Comparison of ENCODE assay signal across 8 cellular contexts in the genomic region with DNA sequence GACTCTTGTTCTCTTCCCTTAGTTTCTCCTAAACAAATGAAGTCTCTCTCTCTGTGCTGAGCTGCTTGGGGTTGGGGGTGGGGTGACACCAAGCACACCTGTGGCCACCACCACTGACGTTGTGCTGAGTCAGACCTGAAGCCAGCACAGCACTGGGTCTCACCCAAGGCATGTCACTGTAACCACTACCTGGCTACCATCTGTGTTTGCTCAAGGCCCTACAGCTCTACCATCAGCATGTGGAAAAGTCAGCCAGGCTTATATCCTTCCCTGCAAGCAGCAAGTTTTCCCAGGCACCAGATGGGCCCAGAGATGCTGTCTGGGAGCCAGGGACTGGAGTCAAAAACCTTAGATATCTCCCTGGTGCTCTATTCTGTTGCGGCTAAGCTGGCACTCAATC. TPM values are rescaled to one million over a fixed set of nuclear protein-coding genes. Genes with fewer than 3 reads are reported as not detected.
DNase-seq lines count a peak whose midpoint lies in the region; ATAC-seq, FAIRE-seq and TF ChIP-seq lines count a peak whose summit lies in the region.

No MANE protein-coding gene starts in this region.

- FAIRE-seq in kidney (lab: Jason Lieb, UNC): no peak

- H3K36me3 Mint-ChIP-seq in activated T-helper 1 cell treated with anti-CD3 and anti-CD28 coated beads, Interleukin-12 subunit alpha, Interleukin-12 subunit beta, Interleukin-2, Interleukin-4 antibody, amounts not matched to agents 30 ng/mL and 10 ng/mL and 1 ng/mL, durations not matched to agents 14 hours and 24 hours and 36 hours (ENCODE audit: low read depth): no peaks in the 10 kb centered on the region

- peak; percentile 43 for DNase-seq in GM12864 (ENCODE audit: low read depth)
- DNase-seq in activated T-helper 1 cell treated with anti-CD3 and anti-CD28 coated beads, Interleukin-12 subunit alpha, Interleukin-12 subunit beta, Interleukin-2, Interleukin-4 antibody, amounts not matched to agents 30 ng/mL and 10 ng/mL and 1 ng/mL, durations not matched to agents 14 hours and 24 hours and 36 hours (ENCODE audit: low spot score): peak; percentile 31
- no peak for DNase-seq in HCEC 1CT
- no peak for DNase-seq in ureter (ENCODE audit: low spot score)
- DNase-seq in kidney: no peak
- DNase-seq in erythroblast (lab: John Stamatoyannopoulos, UW): no peak

- H3K27ac Mint-ChIP-seq in activated T-helper 1 cell treated with anti-CD3 and anti-CD28 coated beads, Interleukin-12 subunit alpha, Interleukin-12 subunit beta, Interleukin-2, Interleukin-4 antibody, amounts not matched to agents 30 ng/mL and 10 ng/mL and 1 ng/mL, durations not matched to agents 14 hours and 24 hours and 36 hours: no peak overlapping the region

- H3K4me3 ChIP-seq in GM12864 (ENCODE audit: low read depth, low read length) (no peak overlapping the region), kidney (ENCODE audit: low read length in 2 of 2) (no peak overlapping the region)

- H3K4me1 Mint-ChIP-seq in activated T-helper 1 cell treated with anti-CD3 and anti-CD28 coated beads, Interleukin-12 subunit alpha, Interleukin-12 subunit beta, Interleukin-2, Interleukin-4 antibody, amounts not matched to agents 30 ng/mL and 10 ng/mL and 1 ng/mL, durations not matched to agents 14 hours and 24 hours and 36 hours (ENCODE audit: low read depth): peaks cover 9% of the 10 kb centered on the region

- H3K9me3 ChIP-seq in kidney (ENCODE audit: control insufficient read depth in 1 of 2, low read length in 2 of 2): no peaks in the 10 kb centered on the region

- intact Hi-C loops in activated T-helper 1 cell treated with anti-CD3 and anti-CD28 coated beads, Interleukin-12 subunit alpha, Interleukin-12 subunit beta, Interleukin-2, Interleukin-4 antibody, amounts not matched to agents 30 ng/mL and 10 ng/mL and 1 ng/mL, durations not matched to agents 14 hours and 24 hours and 36 hours (cut with micrococcal nuclease): no loop called here
- intact Hi-C loops in kidney (cut with DNase I): no loop called here

- no peak for TF ChIP-seq POLR2A in erythroblast (IDR thresholded peaks at IDR 0.05; ENCODE audit: low read length)

- H3K27me3 Mint-ChIP-seq in activated T-helper 1 cell treated with anti-CD3 and anti-CD28 coated beads, Interleukin-12 subunit alpha, Interleukin-12 subunit beta, Interleukin-2, Interleukin-4 antibody, amounts not matched to agents 30 ng/mL and 10 ng/mL and 1 ng/mL, durations not matched to agents 14 hours and 24 hours and 36 hours (ENCODE audit: insufficient read depth): no peaks in the 10 kb centered on the region

- no peak overlapping the region for H3K9ac ChIP-seq in kidney (ENCODE audit: low read length in 2 of 2)

- H3K9me3 Mint-ChIP-seq in activated T-helper 1 cell treated with anti-CD3 and anti-CD28 coated beads, Interleukin-12 subunit alpha, Interleukin-12 subunit beta, Interleukin-2, Interleukin-4 antibody, amounts not matched to agents 30 ng/mL and 10 ng/mL and 1 ng/mL, durations not matched to agents 14 hours and 24 hours and 36 hours: no peaks in the 10 kb centered on the region

- no peak overlapping the region for H3K27ac ChIP-seq in kidney (ENCODE audit: low read depth in 2 of 2, low read length in 2 of 2)

- H3K4me1 ChIP-seq in kidney (ENCODE audit: control insufficient read depth in 1 of 2, insufficient read depth in 1 of 2, low read depth in 1 of 2, low read length in 2 of 2): peaks cover 0 to 2% of the 10 kb centered on the region in 2 donors

- TF ChIP-seq CTCF in GM12864 (IDR thresholded peaks at IDR 0.05; ENCODE audit: low read depth, low read length, missing control alignments): no peak
- TF ChIP-seq CTCF in kidney (IDR thresholded peaks at IDR 0.05; ENCODE audit: borderline replicate concordance, extremely low read depth, insufficient read depth): no peak

- ATAC-seq in GM19395 (IDR thresholded peaks at IDR 0.05; ENCODE audit: unreplicated experiment) (peak; percentile 74), HG03103 (IDR thresholded peaks at IDR 0.05; ENCODE audit: low read depth, unreplicated experiment) (peak; percentile 64)

- no peak overlapping the region for H3K4me3 Mint-ChIP-seq in activated T-helper 1 cell treated with anti-CD3 and anti-CD28 coated beads, Interleukin-12 subunit alpha, Interleukin-12 subunit beta, Interleukin-2, Interleukin-4 antibody, amounts not matched to agents 30 ng/mL and 10 ng/mL and 1 ng/mL, durations not matched to agents 14 hours and 24 hours and 36 hours

- no peaks in the 10 kb centered on the region for H3K36me3 ChIP-seq in kidney (ENCODE audit: control insufficient read depth in 1 of 2, insufficient read depth in 2 of 2, low read length in 2 of 2)

RNA-seq across cellular contexts. Expression of a gene that starts 6.9 kb away (rescaled TPM):
- total RNA-seq in activated T-helper 1 cell treated with anti-CD3 and anti-CD28 coated beads, Interleukin-12 subunit alpha, Interleukin-12 subunit beta, Interleukin-2, Interleukin-4 antibody, amounts not matched to agents 30 ng/mL and 10 ng/mL and 1 ng/mL, durations not matched to agents 14 hours and 24 hours and 36 hours: 6.5 and 6.6 TPM in 2 replicates
- total RNA-seq in ureter: 0.34 TPM
- 1.4 TPM for total RNA-seq in kidney
- 1.3 TPM for polyA plus RNA-seq in kidney (ENCODE audit: insufficient read depth, low read depth, low replicate concordance)

RNA-seq across cellular contexts. Expression of a gene that starts 9.1 kb away (rescaled TPM):
- 0.10 TPM in 2 replicates for total RNA-seq in activated T-helper 1 cell treated with anti-CD3 and anti-CD28 coated beads, Interleukin-12 subunit alpha, Interleukin-12 subunit beta, Interleukin-2, Interleukin-4 antibody, amounts not matched to agents 30 ng/mL and 10 ng/mL and 1 ng/mL, durations not matched to agents 14 hours and 24 hours and 36 hours
- 1.2 TPM for total RNA-seq in ureter
- total RNA-seq in kidney: 1.4 TPM
- polyA plus RNA-seq in kidney (ENCODE audit: insufficient read depth, low read depth, low replicate concordance): 1.2 TPM

RNA-seq across cellular contexts. Expression of a gene that starts 19.5 kb away (rescaled TPM):
- not detected in 2 replicates for total RNA-seq in activated T-helper 1 cell treated with anti-CD3 and anti-CD28 coated beads, Interleukin-12 subunit alpha, Interleukin-12 subunit beta, Interleukin-2, Interleukin-4 antibody, amounts not matched to agents 30 ng/mL and 10 ng/mL and 1 ng/mL, durations not matched to agents 14 hours and 24 hours and 36 hours
- total RNA-seq in ureter (0.31 TPM), kidney (not detected)
- not detected for polyA plus RNA-seq in kidney (ENCODE audit: insufficient read depth, low read depth, low replicate concordance)

RNA-seq across cellular contexts. Expression of a gene that starts 25.6 kb away (rescaled TPM):
- 69.9 and 72.7 TPM in 2 replicates for total RNA-seq in activated T-helper 1 cell treated with anti-CD3 and anti-CD28 coated beads, Interleukin-12 subunit alpha, Interleukin-12 subunit beta, Interleukin-2, Interleukin-4 antibody, amounts not matched to agents 30 ng/mL and 10 ng/mL and 1 ng/mL, durations not matched to agents 14 hours and 24 hours and 36 hours
- total RNA-seq in ureter: 75.1 TPM
- total RNA-seq in kidney: 40.7 TPM
- polyA plus RNA-seq in kidney (ENCODE audit: insufficient read depth, low read depth, low replicate concordance): 17.1 TPM

RNA-seq across cellular contexts. Expression of a gene that starts 58.1 kb away (rescaled TPM):
- total RNA-seq in activated T-helper 1 cell treated with anti-CD3 and anti-CD28 coated beads, Interleukin-12 subunit alpha, Interleukin-12 subunit beta, Interleukin-2, Interleukin-4 antibody, amounts not matched to agents 30 ng/mL and 10 ng/mL and 1 ng/mL, durations not matched to agents 14 hours and 24 hours and 36 hours: 0.47 and 0.49 TPM in 2 replicates
- total RNA-seq in ureter: not detected
- not detected for total RNA-seq in kidney
- not detected for polyA plus RNA-seq in kidney (ENCODE audit: insufficient read depth, low read depth, low replicate concordance)

Comparison
In these comparisons a context has a peak if more than half of its experiments do, and no peak if none do; other contexts are left out.
1. DNase-seq: peak in GM12864 (single experiment) and activated T-helper 1 cell treated with anti-CD3 and anti-CD28 coated beads, Interleukin-12 subunit alpha, Interleukin-12 subunit beta, Interleukin-2, Interleukin-4 antibody, amounts not matched to agents 30 ng/mL and 10 ng/mL and 1 ng/mL, durations not matched to agents 14 hours and 24 hours and 36 hours (single experiment); none in HCEC 1CT (single experiment), ureter (single experiment), kidney (single experiment) and erythroblast (0 of 2).